ENCODE assay signal across 8 cellular contexts in genomic region chr2:96537066-96537733, GRCh38. TPM values are rescaled to one million over a fixed set of nuclear protein-coding genes. Genes with fewer than 3 reads are reported as not detected.
DNase-seq lines count a peak whose midpoint lies in the region; ATAC-seq and TF ChIP-seq lines count a peak whose summit lies in the region.

No MANE protein-coding gene starts in this region.

- H3K9me3 ChIP-seq in BE2C (no peaks in the 10 kb centered on the region), upper lobe of left lung (no peaks in the 10 kb centered on the region)

- no peak for DNase-seq in BE2C
- DNase-seq in SIG-M5 treated with dmso at 0.1 percent for 504 hours (lab: John Stamatoyannopoulos, UW; ENCODE audit: unreplicated experiment), result peak; percentile 93
- DNase-seq in activated gamma-delta T cell treated with anti-CD3 and anti-CD28 coated beads, Interleukin-2, amount 50 U/mL, for 16 hours (ENCODE audit: low read depth), result peak; percentile 83
- no peak for DNase-seq in glutamatergic neuron
- peak in 9 of 10 donors; percentile 23 to 89 (median 48) for DNase-seq in posterior cingulate gyrus
- peak; percentile 87 to 94 for DNase-seq in upper lobe of left lung

- intact Hi-C loops in posterior cingulate gyrus (cut with DNase I), result no loop called here

- TF ChIP-seq CTCF in BE2C (IDR thresholded peaks at IDR 0.05; ENCODE audit: low read depth, low read length) (no peak), glutamatergic neuron (IDR thresholded peaks at IDR 0.05; ENCODE audit: partially characterized antibody, unreplicated experiment) (no peak), upper lobe of left lung (IDR thresholded peaks at IDR 0.05) (peak in 1 of 6 experiments; percentile 11)

- 0% methylated on average over 20 to 59 of the region's 61 CpGs for WGBS in upper lobe of left lung, 2 donors

- H3K36me3 ChIP-seq in BE2C (no peaks in the 10 kb centered on the region), upper lobe of left lung (peaks cover 0 to 8% (median 0%) of the 10 kb centered on the region in 4 donors)

- ATAC-seq in GM19328 (IDR thresholded peaks at IDR 0.05; ENCODE audit: unreplicated experiment) (peak; percentile 52), HG03439 (IDR thresholded peaks at IDR 0.05; ENCODE audit: unreplicated experiment) (peak; percentile 52), upper lobe of left lung (ENCODE audit: low FRiP score in 2 of 2) (peak; percentile 51 to 73)

- peak overlapping the region; percentile 90 for H3K4me3 Mint-ChIP-seq in glutamatergic neuron (ENCODE audit: unreplicated experiment)

- peaks cover 4% of the 10 kb centered on the region for H3K9me3 Mint-ChIP-seq in glutamatergic neuron (ENCODE audit: unreplicated experiment)

- H3K36me3 Mint-ChIP-seq in glutamatergic neuron (ENCODE audit: unreplicated experiment), result no peaks in the 10 kb centered on the region

- H3K4me1 Mint-ChIP-seq in glutamatergic neuron (ENCODE audit: low read depth, unreplicated experiment), result peaks cover 4% of the 10 kb centered on the region

- TF ChIP-seq POLR2A in upper lobe of left lung (IDR thresholded peaks at IDR 0.05), result no peak

- H3K27ac Mint-ChIP-seq in glutamatergic neuron (ENCODE audit: unreplicated experiment), result no peak overlapping the region

- peak overlapping the region; percentile 98 to 100 (median 99) for H3K27ac ChIP-seq in upper lobe of left lung

- peaks cover 5% of the 10 kb centered on the region for H3K27me3 Mint-ChIP-seq in glutamatergic neuron (ENCODE audit: unreplicated experiment)

- peak in 2 of 4 donors; percentile 3 to 31 for TF ChIP-seq EP300 in upper lobe of left lung (IDR thresholded peaks at IDR 0.05)

- H3K4me1 ChIP-seq in BE2C (no peaks in the 10 kb centered on the region), upper lobe of left lung (peaks cover 37 to 81% (median 71%) of the 10 kb centered on the region in 4 donors)

- H3K4me3 ChIP-seq in BE2C (ENCODE audit: low read depth, low read length), result peak overlapping the region; percentile 48
- peak overlapping the region; percentile 86 to 99 (median 94) for H3K4me3 ChIP-seq in upper lobe of left lung

- peaks cover 13% of the 10 kb centered on the region for H3K27me3 ChIP-seq in BE2C
- H3K27me3 ChIP-seq in upper lobe of left lung, result no peaks in the 10 kb centered on the region

RNA-seq across cellular contexts. Expression of gene ARID5A, which starts 0.6 kb away (rescaled TPM):
- 0.43 TPM for polyA plus RNA-seq in BE2C (2012; ENCODE audit: insufficient read depth, insufficient read length, low read depth)
- total RNA-seq in glutamatergic neuron (ENCODE audit: unreplicated experiment) (3.5 TPM), upper lobe of left lung (10 to 100 TPM; 18.6 to 57.2 (median 39.7) TPM)

RNA-seq across cellular contexts. Expression of gene NEURL3, which starts 32.0 kb away (rescaled TPM):
- polyA plus RNA-seq in BE2C (2012; ENCODE audit: insufficient read depth, insufficient read length, low read depth), result not detected
- total RNA-seq in glutamatergic neuron (ENCODE audit: unreplicated experiment) (not detected), upper lobe of left lung (1 to 10 TPM in 2 of 6 donors, under 1 TPM in 1, not detected in 3; 0.61 to 2.6 (median 1.1) TPM)

Comparison
In these comparisons a context has a peak if more than half of its experiments do, and no peak if none do; other contexts are left out.
1. DNase-seq: peak in SIG-M5 treated with dmso at 0.1 percent for 504 hours (single experiment), activated gamma-delta T cell treated with anti-CD3 and anti-CD28 coated beads, Interleukin-2, amount 50 U/mL, for 16 hours (single experiment), posterior cingulate gyrus (9 of 10) and upper lobe of left lung (2 of 2); none in BE2C (single experiment) and glutamatergic neuron (single experiment).
2. Peak in every context shown above with its lines, with median percentiles within 50 percentile points of each other: ATAC-seq.